In the genomic region with DNA sequence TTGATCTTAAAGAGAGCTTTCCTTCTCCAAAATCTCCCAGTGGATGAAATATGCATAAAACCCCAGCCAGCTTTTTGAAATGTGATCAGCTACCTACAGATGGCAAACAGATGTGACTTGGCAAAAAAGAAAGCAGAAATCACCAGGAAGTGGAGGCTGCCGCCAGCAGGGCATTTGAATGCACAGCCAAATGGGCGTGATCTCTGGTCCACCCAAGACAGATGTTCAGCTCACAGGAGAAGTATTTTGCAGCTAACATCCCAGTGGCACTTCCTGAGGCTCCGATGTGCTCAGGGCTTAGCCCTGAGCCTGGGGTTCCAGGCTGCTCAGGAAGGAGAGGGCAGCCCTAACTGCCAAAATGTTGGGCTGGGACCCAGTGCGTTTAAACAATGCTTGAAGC, we compare ENCODE assay signal across 9 cellular contexts.
A peak's percentile ranks its signal among the peaks of the same experiment; 100 is the strongest.
DNase-seq lines count a peak whose midpoint lies in the region; ATAC-seq, FAIRE-seq and TF ChIP-seq lines count a peak whose summit lies in the region.
"Had no signal": no experiment of that assay in that cellular context is flagged by ENCODE, and none has a peak within 500 bp of the region (broad histone marks: within the 10 kb centered on the region; RNA-seq: fewer than 3 reads in every experiment).

No MANE protein-coding gene starts in this region.

- H2AFZ ChIP-seq in Karpas-422 (ENCODE audit: low read length) (no peak overlapping the region), GM12878 (ENCODE audit: control insufficient read depth, low read depth, low read length) (no peak overlapping the region)

- H3K4me1 ChIP-seq in Karpas-422 (ENCODE audit: low read length) (peaks cover 19% of the 10 kb centered on the region), GM12878 (ENCODE audit: control insufficient read depth, insufficient read depth, low read length) (peaks cover 30% of the 10 kb centered on the region), small intestine (ENCODE audit: control insufficient read depth in 2 of 2, insufficient read depth in 1 of 2, low read depth in 1 of 2, low read length in 1 of 2) (no peaks in the 10 kb centered on the region)

- CTCF ChIA-PET in activated CD4-positive, alpha-beta T cell treated with anti-CD3 and anti-CD28 coated beads, Interleukin-2, amount 10 ng/mL, durations not matched to agents 7 days and 5 days (lab: Charles Lee): interaction anchor here (0.6 to 1.3 kb wide), 3 partner anchors 22 to 563 kb away, joined by 3 to 4 read pairs (median 3); no protein-coding TSS in a partner anchor
- CTCF ChIA-PET in GM12878 (lab: Yijun Ruan, JAX): interaction anchor here (0.7 to 1.2 kb wide), 6 partner anchors 10 to 87 kb away, joined by 3 to 4 read pairs (median 3); no protein-coding TSS in a partner anchor

- peak; percentile 30; the same call in 1 of the 2 replicates for TF ChIP-seq RAD21 in GM12878 (IDR thresholded peaks at IDR 0.05; ENCODE audit: insufficient read depth, low read depth, low read length)

- SMC1A ChIA-PET in GM12878 (lab: Charles Lee; ENCODE audit: uncharacterized antibody, unreplicated experiment): interaction anchor here (0.6 to 2.0 kb wide), 7 partner anchors 12 to 394 kb away, joined by 3 to 7 read pairs (median 4); no protein-coding TSS in a partner anchor

- peak in 2 of 3 experiments; percentile 3 to 33; a peak in 2 of 6 replicates for TF ChIP-seq CTCF in GM12878 (IDR thresholded peaks at IDR 0.05 in 2 of 3, conservative IDR thresholded peaks at IDR 0.05 in 1 of 3; ENCODE audit: control insufficient read depth in 2 of 3, extremely low read depth in 1 of 3, insufficient read depth in 1 of 3, low read depth in 3 of 3, low read length in 3 of 3)

- TF ChIP-seq POLR2A in GM12878 (IDR thresholded peaks at IDR 0.05; ENCODE audit: low read depth, low read length): no peak

- no peak for ATAC-seq in GM12878
- no peak for ATAC-seq in HG03520 (IDR thresholded peaks at IDR 0.05; ENCODE audit: unreplicated experiment)

- peaks cover under 1% of the 10 kb centered on the region; the same call in 1 of the 2 replicates for H4K20me1 ChIP-seq in Karpas-422 (ENCODE audit: insufficient read depth, low read depth, low read length)
- no peaks in the 10 kb centered on the region for H4K20me1 ChIP-seq in GM12878 (ENCODE audit: control insufficient read depth, insufficient read depth)

- peaks cover 82% of the 10 kb centered on the region for H3K36me3 Mint-ChIP-seq in activated CD4-positive, alpha-beta T cell treated with anti-CD3 and anti-CD28 coated beads, Interleukin-2, amount 10 ng/mL, durations not matched to agents 7 days and 5 days (ENCODE audit: low read depth)

- H3K4me3 ChIP-seq in Karpas-422 (ENCODE audit: low read length): no peak overlapping the region
- H3K4me3 ChIP-seq in GM12878: no peak overlapping the region
- H3K4me3 ChIP-seq in small intestine (ENCODE audit: low read depth in 1 of 2, low read length in 2 of 2): no peak overlapping the region

- intact Hi-C loops in GM12878 (cut with micrococcal nuclease; ENCODE audit: unreplicated experiment): no loop called here

- no peaks in the 10 kb centered on the region for H3K9me3 Mint-ChIP-seq in activated CD4-positive, alpha-beta T cell treated with anti-CD3 and anti-CD28 coated beads, Interleukin-2, amount 10 ng/mL, durations not matched to agents 7 days and 5 days

- DNase-seq in activated CD4-positive, alpha-beta T cell treated with anti-CD3 and anti-CD28 coated beads, Interleukin-2, amount 10 ng/mL, durations not matched to agents 7 days and 5 days: peak; percentile 33
- DNase-seq in activated CD4-positive, alpha-beta T cell treated with anti-CD3 and anti-CD28 coated beads for 1 hour: no peak
- DNase-seq in Karpas-422: peak; percentile 74
- no peak for DNase-seq in GM12878 (ENCODE audit: low read depth, low spot score)
- DNase-seq in small intestine: peak; percentile 25
- DNase-seq in globus pallidus (ENCODE audit: low spot score): no peak
- DNase-seq in NCI-H1092 treated with DMSO at 0.1 percent for 48 hours (lab: John Stamatoyannopoulos, UW): no peak
- DNase-seq: activated CD4-positive, alpha-beta T cell treated with anti-CD3 and anti-CD28 coated beads, Interleukin-2, amount 50 U/mL, for 4 hours had no signal

- no peaks in the 10 kb centered on the region for H3K27me3 Mint-ChIP-seq in activated CD4-positive, alpha-beta T cell treated with anti-CD3 and anti-CD28 coated beads, Interleukin-2, amount 10 ng/mL, durations not matched to agents 7 days and 5 days

- no TSS peak for BruUV-seq in GM12878 (replicated peaks; lab: Mats Ljungman, UMichigan)

- no peak for FAIRE-seq in GM12878 (lab: Jason Lieb, UNC)
- no peak for FAIRE-seq in small intestine (lab: Jason Lieb, UNC)

- H3K27me3 ChIP-seq in Karpas-422 (ENCODE audit: low read length) (peaks cover 3% of the 10 kb centered on the region; the same call in 1 of the 2 replicates), GM12878 (replicated peaks in 1 of 2; ENCODE audit: control insufficient read depth in 2 of 2, insufficient read depth in 2 of 2, low read length in 1 of 2) (no peaks in the 10 kb centered on the region), small intestine (ENCODE audit: control insufficient read depth in 2 of 2, insufficient read depth in 2 of 2, low read length in 2 of 2) (no peaks in the 10 kb centered on the region)

- no peak for TF ChIP-seq EP300 in GM12878 (IDR thresholded peaks at IDR 0.05; ENCODE audit: borderline replicate concordance in 1 of 2, control insufficient read depth in 1 of 2, low read depth in 2 of 2, low read length in 2 of 2)

- no peaks in the 10 kb centered on the region for H3K9me2 ChIP-seq in Karpas-422 (replicated peaks; ENCODE audit: insufficient read depth, low read length)

- peaks cover 59% of the 10 kb centered on the region for H3K4me1 Mint-ChIP-seq in activated CD4-positive, alpha-beta T cell treated with anti-CD3 and anti-CD28 coated beads, Interleukin-2, amount 10 ng/mL, durations not matched to agents 7 days and 5 days

- POLR2A ChIA-PET in activated CD4-positive, alpha-beta T cell treated with anti-CD3 and anti-CD28 coated beads, Interleukin-2, amount 10 ng/mL, durations not matched to agents 7 days and 5 days (lab: Charles Lee): no interaction called here
- POLR2A ChIA-PET in GM12878 (lab: Charles Lee): interaction anchor here (0.6 to 1.3 kb wide), 9 partner anchors 11 to 412 kb away, joined by 3 to 6 read pairs (median 3); no protein-coding TSS in a partner anchor

- no peak overlapping the region for H3K27ac ChIP-seq in Karpas-422 (ENCODE audit: low read length)
- peak overlapping the region; percentile 7; the same call in 1 of the 2 replicates for H3K27ac ChIP-seq in GM12878 (ENCODE audit: control insufficient read depth, insufficient read depth)
- no peak overlapping the region for H3K27ac ChIP-seq in small intestine (ENCODE audit: low read depth in 1 of 2, low read length in 1 of 2)

- H3K9me3 ChIP-seq in Karpas-422 (ENCODE audit: low read length): no peaks in the 10 kb centered on the region
- H3K9me3 ChIP-seq in GM12878 (replicated peaks; ENCODE audit: control insufficient read depth, insufficient read depth, low read length): no peaks in the 10 kb centered on the region
- no peaks in the 10 kb centered on the region for H3K9me3 ChIP-seq in small intestine (ENCODE audit: control insufficient read depth, low read depth)

- no peak overlapping the region for H3K9ac ChIP-seq in Karpas-422 (ENCODE audit: low read length)
- H3K9ac ChIP-seq in GM12878 (ENCODE audit: control insufficient read depth, insufficient read depth, low read length): no peak overlapping the region

- no peak overlapping the region for H3K4me3 Mint-ChIP-seq in activated CD4-positive, alpha-beta T cell treated with anti-CD3 and anti-CD28 coated beads, Interleukin-2, amount 10 ng/mL, durations not matched to agents 7 days and 5 days

- RAD21 ChIA-PET in GM12878 (lab: Charles Lee; ENCODE audit: unreplicated experiment): interaction anchor here (1.1 to 1.7 kb wide), 6 partner anchors 10 to 211 kb away, joined by 3 to 6 read pairs (median 4); no protein-coding TSS in a partner anchor

- H3K79me2 ChIP-seq in Karpas-422 (ENCODE audit: low read length) (no peaks in the 10 kb centered on the region), GM12878 (ENCODE audit: control insufficient read depth, insufficient read depth, low read length) (no peaks in the 10 kb centered on the region)

- peak overlapping the region; percentile 14 for H3K27ac Mint-ChIP-seq in activated CD4-positive, alpha-beta T cell treated with anti-CD3 and anti-CD28 coated beads, Interleukin-2, amount 10 ng/mL, durations not matched to agents 7 days and 5 days

- in situ Hi-C loops in GM12878 (cut with MboI): no loop called here

- WGBS in GM12878 (ENCODE audit: insufficient coverage, insufficient replicate concordance, low lambda C conversion rate, missing lambda C conversion rate): 49% methylated on average over 4 of the region's 4 CpGs
- WGBS in small intestine, 3 donors: 57 to 75% (median 73%) methylated on average over 4 of the region's 4 CpGs

- H3K4me2 ChIP-seq in Karpas-422 (ENCODE audit: low read depth, low read length, poor library complexity, severe bottlenecking) (no peak overlapping the region), GM12878 (ENCODE audit: control insufficient read depth, insufficient read depth) (peak overlapping the region; percentile 17)

- H3K36me3 ChIP-seq in Karpas-422 (ENCODE audit: insufficient read depth, low read length) (no peaks in the 10 kb centered on the region), GM12878 (ENCODE audit: control insufficient read depth in 2 of 2, insufficient read depth in 2 of 2, low read length in 1 of 2) (peaks cover 0 to 4% of the 10 kb centered on the region in 2 experiments; a peak in 2 of 4 replicates), small intestine (ENCODE audit: control insufficient read depth in 2 of 2, insufficient read depth in 2 of 2, low read length in 2 of 2) (peaks cover 3 to 18% of the 10 kb centered on the region in 2 donors)

Comparison
In these comparisons a context has a peak if more than half of its experiments do, and no peak if none do; other contexts are left out.
1. DNase-seq: peak in activated CD4-positive, alpha-beta T cell treated with anti-CD3 and anti-CD28 coated beads, Interleukin-2, amount 10 ng/mL, durations not matched to agents 7 days and 5 days (single experiment), Karpas-422 (single experiment) and small intestine (single experiment); none in activated CD4-positive, alpha-beta T cell treated with anti-CD3 and anti-CD28 coated beads for 1 hour (single experiment), GM12878 (single experiment), globus pallidus (single experiment) and NCI-H1092 treated with DMSO at 0.1 percent for 48 hours (single experiment).